Comparison of ENCODE assay signal across 8 cellular contexts in the genomic region with DNA sequence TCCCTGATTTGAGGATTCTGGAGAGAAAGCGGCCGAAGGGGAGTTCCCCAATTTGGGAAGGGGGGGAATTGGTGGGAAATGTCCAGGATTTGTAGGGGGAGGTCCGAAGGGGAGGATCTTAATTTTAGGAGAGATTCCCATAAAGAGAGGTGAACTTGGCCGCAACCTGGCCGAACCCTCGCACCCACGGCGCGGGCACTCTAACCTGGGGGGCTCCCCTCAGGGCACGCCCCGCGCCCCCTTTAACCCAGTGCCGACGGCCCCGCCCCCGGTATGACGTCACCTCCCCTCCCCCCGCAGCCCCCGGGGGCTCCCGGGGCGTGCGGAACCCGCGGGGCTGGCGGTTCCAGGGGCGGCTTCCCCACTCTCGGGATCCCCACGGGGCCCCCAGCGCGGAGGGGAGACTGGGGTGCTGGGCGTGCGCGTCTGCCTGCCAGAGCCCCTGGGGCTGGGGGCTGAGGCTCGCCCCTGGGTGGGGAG. TPM values are rescaled to one million over a fixed set of nuclear protein-coding genes. Genes with fewer than 3 reads are reported as not detected.
DNase-seq lines count a peak whose midpoint lies in the region; ATAC-seq and TF ChIP-seq lines count a peak whose summit lies in the region.

No MANE protein-coding gene starts in this region.

- H3K9ac ChIP-seq in smooth muscle cell (ENCODE audit: low read depth), result peak overlapping the region; percentile 76

- peaks cover 35% of the 10 kb centered on the region for H4K20me1 ChIP-seq in smooth muscle cell (ENCODE audit: low read depth)

- H3K4me1 ChIP-seq in smooth muscle cell (ENCODE audit: low read depth), result peaks cover 8% of the 10 kb centered on the region

- H3K4me1 Mint-ChIP-seq in activated T-helper 1 cell treated with anti-CD3 and anti-CD28 coated beads, Interleukin-12 subunit alpha, Interleukin-12 subunit beta, Interleukin-2, Interleukin-4 antibody, amounts not matched to agents 30 ng/mL and 10 ng/mL and 1 ng/mL, durations not matched to agents 14 hours and 24 hours and 36 hours (ENCODE audit: low read depth), result peaks cover 5% of the 10 kb centered on the region

- TF ChIP-seq CTCF in VCaP (conservative IDR thresholded peaks at IDR 0.05) (no peak), smooth muscle cell (IDR thresholded peaks at IDR 0.05; ENCODE audit: borderline replicate concordance, insufficient read depth, poor library complexity, severe bottlenecking) (no peak)

- peaks cover 31% of the 10 kb centered on the region for H3K27me3 ChIP-seq in smooth muscle cell (ENCODE audit: low read depth)

- H3K27ac Mint-ChIP-seq in activated T-helper 1 cell treated with anti-CD3 and anti-CD28 coated beads, Interleukin-12 subunit alpha, Interleukin-12 subunit beta, Interleukin-2, Interleukin-4 antibody, amounts not matched to agents 30 ng/mL and 10 ng/mL and 1 ng/mL, durations not matched to agents 14 hours and 24 hours and 36 hours, result no peak overlapping the region

- peak; percentile 35 for DNase-seq in left ventricle myocardium superior
- no peak for DNase-seq in smooth muscle cell (lab: John Stamatoyannopoulos, UW; ENCODE audit: unreplicated experiment)
- DNase-seq in activated T-helper 1 cell treated with anti-CD3 and anti-CD28 coated beads, Interleukin-12 subunit alpha, Interleukin-12 subunit beta, Interleukin-2, Interleukin-4 antibody, amounts not matched to agents 30 ng/mL and 10 ng/mL and 1 ng/mL, durations not matched to agents 14 hours and 24 hours and 36 hours (ENCODE audit: low spot score), result no peak

- H3K4me3 ChIP-seq in smooth muscle cell, result peak overlapping the region; percentile 81

- H3F3A ChIP-seq in smooth muscle cell (ENCODE audit: low read depth), result no peaks in the 10 kb centered on the region

- intact Hi-C loops in left ventricle myocardium superior (cut with micrococcal nuclease), result no loop called here
- intact Hi-C loops in activated T-helper 1 cell treated with anti-CD3 and anti-CD28 coated beads, Interleukin-12 subunit alpha, Interleukin-12 subunit beta, Interleukin-2, Interleukin-4 antibody, amounts not matched to agents 30 ng/mL and 10 ng/mL and 1 ng/mL, durations not matched to agents 14 hours and 24 hours and 36 hours (cut with micrococcal nuclease), result no loop called here

- H3K36me3 ChIP-seq in smooth muscle cell (ENCODE audit: low read depth), result no peaks in the 10 kb centered on the region

- ATAC-seq in GM21360 (IDR thresholded peaks at IDR 0.05; ENCODE audit: unreplicated experiment), result peak; percentile 9
- ATAC-seq in left ventricle myocardium superior, result no peak
- no peak for ATAC-seq in activated CD4-positive, CD25-positive, alpha-beta regulatory T cell treated with anti-CD3 and anti-CD28 coated beads, Interleukin-2, amount 50 U/mL, for 24 hours
- no peak for ATAC-seq in GM18867 (IDR thresholded peaks at IDR 0.05; ENCODE audit: unreplicated experiment)
- ATAC-seq in HG02973 (IDR thresholded peaks at IDR 0.05; ENCODE audit: unreplicated experiment), result no peak

- peak overlapping the region; percentile 96 for H2AFZ ChIP-seq in smooth muscle cell (ENCODE audit: low read depth)

- no peaks in the 10 kb centered on the region for H3K9me3 ChIP-seq in smooth muscle cell (replicated peaks; ENCODE audit: low read depth)

- peak overlapping the region; percentile 68; the same call in 1 of the 2 replicates for H3K27ac ChIP-seq in VCaP
- no peak overlapping the region for H3K27ac ChIP-seq in smooth muscle cell (ENCODE audit: low read depth)

- WGBS in smooth muscle cell (ENCODE audit: low lambda C conversion rate), result 3% methylated on average over 3 of the region's 34 CpGs

- H3K79me2 ChIP-seq in smooth muscle cell (ENCODE audit: low read depth), result no peaks in the 10 kb centered on the region

- H3K4me2 ChIP-seq in smooth muscle cell, result peak overlapping the region; percentile 99

- peaks cover 48% of the 10 kb centered on the region for H3K27me3 Mint-ChIP-seq in activated T-helper 1 cell treated with anti-CD3 and anti-CD28 coated beads, Interleukin-12 subunit alpha, Interleukin-12 subunit beta, Interleukin-2, Interleukin-4 antibody, amounts not matched to agents 30 ng/mL and 10 ng/mL and 1 ng/mL, durations not matched to agents 14 hours and 24 hours and 36 hours (ENCODE audit: insufficient read depth)

- H3K9me3 Mint-ChIP-seq in activated T-helper 1 cell treated with anti-CD3 and anti-CD28 coated beads, Interleukin-12 subunit alpha, Interleukin-12 subunit beta, Interleukin-2, Interleukin-4 antibody, amounts not matched to agents 30 ng/mL and 10 ng/mL and 1 ng/mL, durations not matched to agents 14 hours and 24 hours and 36 hours, result no peaks in the 10 kb centered on the region

- H3K4me3 Mint-ChIP-seq in activated T-helper 1 cell treated with anti-CD3 and anti-CD28 coated beads, Interleukin-12 subunit alpha, Interleukin-12 subunit beta, Interleukin-2, Interleukin-4 antibody, amounts not matched to agents 30 ng/mL and 10 ng/mL and 1 ng/mL, durations not matched to agents 14 hours and 24 hours and 36 hours, result no peak overlapping the region

- H3K36me3 Mint-ChIP-seq in activated T-helper 1 cell treated with anti-CD3 and anti-CD28 coated beads, Interleukin-12 subunit alpha, Interleukin-12 subunit beta, Interleukin-2, Interleukin-4 antibody, amounts not matched to agents 30 ng/mL and 10 ng/mL and 1 ng/mL, durations not matched to agents 14 hours and 24 hours and 36 hours (ENCODE audit: low read depth), result no peaks in the 10 kb centered on the region

RNA-seq across cellular contexts. Expression of gene PTPRS, which starts 1.1 kb away (rescaled TPM):
- 39.3 TPM for total RNA-seq in left ventricle myocardium superior
- total RNA-seq in smooth muscle cell, result 57.1 and 71.6 TPM in 2 replicates
- polyA plus RNA-seq in smooth muscle cell, result 24.8 and 30.2 TPM in 2 replicates
- 0.21 TPM in 1 of 2 replicates, not detected in the other for total RNA-seq in activated T-helper 1 cell treated with anti-CD3 and anti-CD28 coated beads, Interleukin-12 subunit alpha, Interleukin-12 subunit beta, Interleukin-2, Interleukin-4 antibody, amounts not matched to agents 30 ng/mL and 10 ng/mL and 1 ng/mL, durations not matched to agents 14 hours and 24 hours and 36 hours

Comparison
In these comparisons a context has a peak if more than half of its experiments do, and no peak if none do; other contexts are left out.
1. RNA of gene PTPRS, which starts 1.1 kb away (total RNA-seq): 57.1 to 71.6 TPM in smooth muscle cell and 39.3 TPM in left ventricle myocardium superior (single experiment); 0.21 TPM in activated T-helper 1 cell treated with anti-CD3 and anti-CD28 coated beads, Interleukin-12 subunit alpha, Interleukin-12 subunit beta, Interleukin-2, Interleukin-4 antibody, amounts not matched to agents 30 ng/mL and 10 ng/mL and 1 ng/mL, durations not matched to agents 14 hours and 24 hours and 36 hours; every median in the first group is over 10 times any median in the second.